Comparison of ENCODE assay signal across 8 cellular contexts in the genomic region with DNA sequence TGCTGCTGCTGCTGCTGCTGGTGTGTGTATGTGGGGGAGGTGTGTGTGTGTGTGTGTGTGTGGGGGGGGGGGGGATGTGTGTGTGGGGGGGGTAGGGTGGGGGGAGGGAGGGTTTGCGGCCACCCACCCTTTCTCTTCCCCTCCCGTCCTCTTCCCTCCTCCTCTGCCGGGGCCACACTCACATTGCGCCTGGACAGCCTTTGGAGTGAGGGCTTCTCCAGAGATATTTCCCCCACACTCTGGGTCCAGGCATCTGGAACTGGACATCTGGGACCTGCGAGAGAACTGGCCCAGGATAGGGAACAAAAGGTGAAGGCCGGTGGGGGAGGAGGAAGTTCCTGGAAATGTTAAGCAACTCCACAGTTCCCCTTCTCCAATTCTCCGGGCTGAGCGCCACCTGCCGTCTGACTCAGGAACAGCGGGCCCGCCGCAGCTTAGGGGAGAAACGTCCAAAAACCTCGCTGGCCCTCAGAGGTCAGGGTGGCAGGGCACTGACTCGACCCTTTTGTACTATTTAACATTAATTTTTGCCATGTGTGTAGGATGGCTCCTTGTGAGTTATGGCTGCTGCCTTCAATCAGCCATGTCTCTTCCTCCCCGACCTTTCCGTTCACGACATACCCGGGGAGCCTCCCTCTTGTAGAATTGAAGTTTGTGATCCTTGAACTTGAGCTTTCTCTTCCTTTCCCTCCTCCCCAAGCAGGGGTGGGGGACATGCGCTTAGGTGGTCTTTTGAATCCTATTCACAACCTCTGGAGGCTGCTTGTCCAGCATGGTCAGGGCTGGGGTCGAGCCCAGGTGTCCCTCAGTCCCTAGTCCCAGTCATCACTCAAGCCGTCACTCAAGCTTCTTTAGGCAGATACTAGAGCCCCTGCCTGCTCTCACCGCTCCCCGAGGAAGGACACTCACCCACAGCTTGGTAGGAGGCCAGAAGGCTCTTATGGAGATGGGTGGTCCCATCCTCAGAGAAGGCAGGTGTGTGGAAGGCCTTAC. TPM values are rescaled to one million over a fixed set of nuclear protein-coding genes. Genes with fewer than 3 reads are reported as not detected.
DNase-seq lines count a peak whose midpoint lies in the region; ATAC-seq and TF ChIP-seq lines count a peak whose summit lies in the region.

Gene C1RL (minus strand): TSS at position 287 of the 993 bp plus-strand sequence. CDS start 34 bp downstream, at position 253.

- H3K4me1 ChIP-seq in right lobe of liver: peaks cover 0 to 53% (median 26%) of the 10 kb centered on the region in 4 donors

- no peaks in the 10 kb centered on the region for H3K9me3 ChIP-seq in right lobe of liver

- peak; percentile 17 for TF ChIP-seq POLR2A in right lobe of liver (IDR thresholded peaks at IDR 0.05)

- TF ChIP-seq CTCF in dorsolateral prefrontal cortex (IDR thresholded peaks at IDR 0.05 in 54 of 56, conservative IDR thresholded peaks at IDR 0.05 in 2 of 56; ENCODE audit: low read depth in 1 of 56, partially characterized antibody in 56 of 56) (peak; percentile 87 to 99 (median 95)), right lobe of liver (IDR thresholded peaks at IDR 0.05) (peak; percentile 98 to 99 (median 98))

- intact Hi-C loops in dorsolateral prefrontal cortex (cut with DNase I) (no loop called here), right lobe of liver (cut with DNase I) (no loop called here)

- H3K36me3 ChIP-seq in right lobe of liver: peaks cover 0 to 11% (median 0%) of the 10 kb centered on the region in 4 donors

- H3K4me3 ChIP-seq in dorsolateral prefrontal cortex: peak within 1 kb of the TSS; percentile 33 to 71 (median 55)
- H3K4me3 ChIP-seq in right lobe of liver: peak within 1 kb of the TSS; percentile 69 to 89 (median 74)

- DNase-seq in DMS153 treated with DMSO at 0.1 percent for 48 hours (lab: John Stamatoyannopoulos, UW; ENCODE audit: unreplicated experiment) (peak; percentile 71), NCI-H69 (lab: John Stamatoyannopoulos, UW) (peak; percentile 91), dorsolateral prefrontal cortex (peak in 9 of 10 donors; percentile 66 to 83 (median 80)), right lobe of liver (peak; percentile 87 to 95 (median 93))
- peak; percentile 70 to 78 for DNase-seq in activated CD4-positive, alpha-beta T cell treated with anti-CD3 and anti-CD28 coated beads, Interleukin-2, amount 50 U/mL, for 4 hours
- DNase-seq in stimulated activated CD4-positive, alpha-beta T cell treated with anti-CD3 and anti-CD28 coated beads, Interleukin-4, amount 100 ng/mL, for 1 hour: peak; percentile 84

- ATAC-seq in HG03108 (IDR thresholded peaks at IDR 0.05; ENCODE audit: unreplicated experiment): peak; percentile 34
- ATAC-seq in right lobe of liver: peak; percentile 74 to 83 (median 78)
- ATAC-seq in HG02884 (IDR thresholded peaks at IDR 0.05; ENCODE audit: unreplicated experiment): no peak

- peak within 1 kb of the TSS in 55 of 59 donors; percentile 7 to 93 (median 72) for H3K27ac ChIP-seq in dorsolateral prefrontal cortex
- peak within 1 kb of the TSS; percentile 88 to 91 (median 89) for H3K27ac ChIP-seq in right lobe of liver

- WGBS in right lobe of liver (ENCODE audit: insufficient coverage, low coverage, low lambda C conversion rate, missing lambda C conversion rate): 8% methylated on average over 21 of the region's 24 CpGs

- H3K27me3 ChIP-seq in dorsolateral prefrontal cortex: no peaks in the 10 kb centered on the region
- H3K27me3 ChIP-seq in right lobe of liver: no peaks in the 10 kb centered on the region

RNA-seq across cellular contexts. Expression of gene C1RL, which starts in this region (rescaled TPM):
- total RNA-seq in dorsolateral prefrontal cortex (10 to 100 TPM in 114 of 120 experiments, 1 to 10 TPM in 6; 5.6 to 39.9 (median 17.6) TPM), right lobe of liver (100 to 1,000 TPM; 202 to 236 (median 216) TPM)

Comparison
In these comparisons a context has a peak if more than half of its experiments do, and no peak if none do; other contexts are left out.
1. RNA of gene C1RL (total RNA-seq): 202 to 236 TPM in right lobe of liver; 5.6 to 39.9 TPM in dorsolateral prefrontal cortex; every median in the first group is over 4 times any median in the second.
2. Peak in every context shown above with its lines, with median percentiles within 50 percentile points of each other: DNase-seq.